38 cellular contexts compared by ENCODE assay signal in genomic region chr18:78414302-78414701, GRCh38.
"Had no signal": no experiment of that assay in that cellular context is flagged by ENCODE, and none has a peak within 500 bp of the region (broad histone marks: within the 10 kb centered on the region; RNA-seq: fewer than 3 reads in every experiment).

No MANE protein-coding gene starts in this region.

- H3K36me3 ChIP-seq: adrenal gland, ascending aorta, brain microvascular endothelial cell, breast epithelium, cardiac muscle cell had no signal

- H3K4me3 ChIP-seq: adrenal gland, ascending aorta, body of pancreas, breast epithelium, cardiac muscle cell had no signal

- H3K4me3 Mint-ChIP-seq: activated naive CD4-positive, alpha-beta T cell treated with anti-CD3 and anti-CD28 coated beads for 36 hours; activated naive CD4-positive, alpha-beta T cell treated with anti-CD3 and anti-CD28 coated beads, Interleukin-2, amount 10 ng/mL, durations not matched to agents 7 days and 5 days; activated naive CD4-positive, alpha-beta T cell treated with anti-CD3 and anti-CD28 coated beads, Interleukin-2, amount 50 U/mL, for 24 hours; activated naive CD8-positive, alpha-beta T cell; activated naive CD8-positive, alpha-beta T cell treated with anti-CD3 and anti-CD28 coated beads for 36 hours; activated naive CD8-positive, alpha-beta T cell treated with anti-CD3 and anti-CD28 coated beads, Interleukin-2, amount 10 ng/mL, durations not matched to agents 7 days and 5 days; activated naive CD8-positive, alpha-beta T cell treated with anti-CD3 and anti-CD28 coated beads, Interleukin-2, amount 50 U/mL, for 24 hours; activated T-cell treated with anti-CD3 and anti-CD28 coated beads, Interleukin-2, amount 50 U/mL, for 24 hours; activated T-cell treated with anti-CD3 and anti-CD28 coated beads, Interleukin-2, amount 50 U/mL, for 4 hours; activated T-cell treated with anti-CD3 and anti-CD28 coated beads, Interleukin-2, amount 50 U/mL, for 72 hours; activated T-helper 1 cell treated with anti-CD3 and anti-CD28 coated beads, Interleukin-12 subunit alpha, Interleukin-12 subunit beta, Interleukin-2, Interleukin-4 antibody, amounts not matched to agents 30 ng/mL and 10 ng/mL and 1 ng/mL, durations not matched to agents 14 hours and 24 hours and 36 hours; activated T-helper 17 cell treated with anti-CD3 and anti-CD28 coated beads, Interleukin-2, amount 50 U/mL, for 72 hours; brain; central memory CD8-positive, alpha-beta T cell had no signal

- H3K36me3 Mint-ChIP-seq: activated naive CD4-positive, alpha-beta T cell treated with anti-CD3 and anti-CD28 coated beads, Interleukin-2, amount 10 ng/mL, durations not matched to agents 7 days and 5 days; activated naive CD4-positive, alpha-beta T cell treated with anti-CD3 and anti-CD28 coated beads, Interleukin-2, amount 50 U/mL, for 24 hours; activated naive CD4-positive, alpha-beta T cell treated with anti-CD3 and anti-CD28 coated beads, Interleukin-2, amount 50 U/mL, for 72 hours; activated naive CD8-positive, alpha-beta T cell; activated naive CD8-positive, alpha-beta T cell treated with anti-CD3 and anti-CD28 coated beads for 36 hours; activated naive CD8-positive, alpha-beta T cell treated with anti-CD3 and anti-CD28 coated beads, Interleukin-2, amount 10 ng/mL, durations not matched to agents 7 days and 5 days; brain had no signal

- H3K9me3 ChIP-seq: adrenal gland, ascending aorta, body of pancreas, breast epithelium had no signal

- ATAC-seq: activated naive CD4-positive, alpha-beta T cell treated with anti-CD3 and anti-CD28 coated beads, Interleukin-2, amount 50 U/mL, for 72 hours; activated naive CD8-positive, alpha-beta T cell treated with anti-CD3 and anti-CD28 coated beads, Interleukin-2, amount 50 U/mL, for 24 hours; activated T-cell treated with anti-CD3 and anti-CD28 coated beads, Interleukin-2, amount 50 U/mL, for 4 hours; activated T-cell treated with anti-CD3 and anti-CD28 coated beads, Interleukin-2, amount 50 U/mL, for 72 hours; activated T-helper 17 cell treated with anti-CD3 and anti-CD28 coated beads, Interleukin-2, amount 50 U/mL, for 72 hours; body of pancreas had no signal

- H3K27ac Mint-ChIP-seq: activated naive CD4-positive, alpha-beta T cell treated with anti-CD3 and anti-CD28 coated beads for 36 hours; activated naive CD4-positive, alpha-beta T cell treated with anti-CD3 and anti-CD28 coated beads, Interleukin-2, amount 10 ng/mL, durations not matched to agents 7 days and 5 days; activated naive CD4-positive, alpha-beta T cell treated with anti-CD3 and anti-CD28 coated beads, Interleukin-2, amount 50 U/mL, for 24 hours; activated naive CD8-positive, alpha-beta T cell; activated naive CD8-positive, alpha-beta T cell treated with anti-CD3 and anti-CD28 coated beads for 36 hours; activated naive CD8-positive, alpha-beta T cell treated with anti-CD3 and anti-CD28 coated beads, Interleukin-2, amount 10 ng/mL, durations not matched to agents 7 days and 5 days; activated naive CD8-positive, alpha-beta T cell treated with anti-CD3 and anti-CD28 coated beads, Interleukin-2, amount 50 U/mL, for 24 hours; activated T-cell treated with anti-CD3 and anti-CD28 coated beads, Interleukin-2, amount 50 U/mL, for 24 hours; activated T-cell treated with anti-CD3 and anti-CD28 coated beads, Interleukin-2, amount 50 U/mL, for 72 hours; activated T-helper 1 cell treated with anti-CD3 and anti-CD28 coated beads, Interleukin-12 subunit alpha, Interleukin-12 subunit beta, Interleukin-2, Interleukin-4 antibody, amounts not matched to agents 30 ng/mL and 10 ng/mL and 1 ng/mL, durations not matched to agents 14 hours and 24 hours and 36 hours; activated T-helper 17 cell treated with anti-CD3 and anti-CD28 coated beads, Interleukin-2, amount 50 U/mL, for 72 hours; activated T-helper 2 cell treated with anti-CD3 and anti-CD28 coated beads, Interferon-gamma antibody, Interleukin-2, Interleukin-4, amounts not matched to agents 10 μg/mL and 5 μg/mL and 100 μg/mL, durations not matched to agents 14 hours and 24 hours and 36 hours; brain had no signal

- H3K27me3 Mint-ChIP-seq: activated naive CD4-positive, alpha-beta T cell treated with anti-CD3 and anti-CD28 coated beads, Interleukin-2, amount 10 ng/mL, durations not matched to agents 7 days and 5 days; activated naive CD4-positive, alpha-beta T cell treated with anti-CD3 and anti-CD28 coated beads, Interleukin-2, amount 50 U/mL, for 24 hours; activated naive CD8-positive, alpha-beta T cell treated with anti-CD3 and anti-CD28 coated beads, Interleukin-2, amount 10 ng/mL, durations not matched to agents 7 days and 5 days; activated naive CD8-positive, alpha-beta T cell treated with anti-CD3 and anti-CD28 coated beads, Interleukin-2, amount 50 U/mL, for 24 hours; activated T-cell treated with anti-CD3 and anti-CD28 coated beads, Interleukin-2, amount 50 U/mL, for 24 hours had no signal

- H3K4me1 Mint-ChIP-seq: activated naive CD4-positive, alpha-beta T cell treated with anti-CD3 and anti-CD28 coated beads, Interleukin-2, amount 10 ng/mL, durations not matched to agents 7 days and 5 days; activated naive CD4-positive, alpha-beta T cell treated with anti-CD3 and anti-CD28 coated beads, Interleukin-2, amount 50 U/mL, for 24 hours; activated naive CD8-positive, alpha-beta T cell treated with anti-CD3 and anti-CD28 coated beads for 36 hours; activated naive CD8-positive, alpha-beta T cell treated with anti-CD3 and anti-CD28 coated beads, Interleukin-2, amount 10 ng/mL, durations not matched to agents 7 days and 5 days; activated naive CD8-positive, alpha-beta T cell treated with anti-CD3 and anti-CD28 coated beads, Interleukin-2, amount 50 U/mL, for 24 hours; activated T-helper 17 cell treated with anti-CD3 and anti-CD28 coated beads, Interleukin-2, amount 50 U/mL, for 72 hours; central memory CD8-positive, alpha-beta T cell had no signal

- H3K27ac ChIP-seq: adrenal gland, ascending aorta, body of pancreas, brain microvascular endothelial cell, breast epithelium, cardiac muscle cell had no signal

- H3K4me1 ChIP-seq: adrenal gland, ascending aorta, body of pancreas, breast epithelium had no signal

- DNase-seq: activated effector memory CD4-positive, alpha-beta T cell treated with anti-CD3 and anti-CD28 coated beads, Interleukin-2, amount 50 U/mL, for 16 hours; activated effector memory CD4-positive, alpha-beta T cell treated with Interleukin-2 at 50 U/mL for 16 hours; activated gamma-delta T cell; activated gamma-delta T cell treated with Interleukin-2 at 50 U/mL for 16 hours; activated naive CD4-positive, alpha-beta T cell; activated naive CD4-positive, alpha-beta T cell treated with anti-CD3 and anti-CD28 coated beads for 36 hours; activated naive CD4-positive, alpha-beta T cell treated with anti-CD3 and anti-CD28 coated beads, Interleukin-2, amount 10 ng/mL, durations not matched to agents 7 days and 5 days; activated naive CD4-positive, alpha-beta T cell treated with anti-CD3 and anti-CD28 coated beads, Interleukin-2, amount 50 U/mL, for 16 hours; activated naive CD4-positive, alpha-beta T cell treated with Interleukin-2 at 50 U/mL for 16 hours; activated naive CD8-positive, alpha-beta T cell treated with anti-CD3 and anti-CD28 coated beads for 36 hours; activated naive CD8-positive, alpha-beta T cell treated with anti-CD3 and anti-CD28 coated beads, Interleukin-2, amount 10 ng/mL, durations not matched to agents 7 days and 5 days; activated naive CD8-positive, alpha-beta T cell treated with anti-CD3 and anti-CD28 coated beads, Interleukin-2, amount 50 U/mL, for 24 hours; activated T-cell treated with anti-CD3 and anti-CD28 coated beads, Interleukin-2, amount 50 U/mL, for 1 hour; activated T-cell treated with anti-CD3 and anti-CD28 coated beads, Interleukin-2, amount 50 U/mL, for 24 hours; activated T-cell treated with anti-CD3 and anti-CD28 coated beads, Interleukin-2, amount 50 U/mL, for 4 hours; activated T-cell treated with anti-CD3 and anti-CD28 coated beads, Interleukin-2, amount 50 U/mL, for 48 hours; activated T-cell treated with anti-CD3 and anti-CD28 coated beads, Interleukin-2, amount 50 U/mL, for 72 hours; adrenal gland; amniotic stem cell; amygdala; anterior cingulate cortex; aorta; body of pancreas; brain microvascular endothelial cell; caudate nucleus; central memory CD4-positive, alpha-beta T cell; cerebellar nuclear complex had no signal

- H3K27me3 ChIP-seq: adrenal gland, ascending aorta, body of pancreas, brain microvascular endothelial cell, breast epithelium, cardiac muscle cell had no signal

- H3K9me3 Mint-ChIP-seq: activated naive CD4-positive, alpha-beta T cell treated with anti-CD3 and anti-CD28 coated beads for 36 hours; activated naive CD4-positive, alpha-beta T cell treated with anti-CD3 and anti-CD28 coated beads, Interleukin-2, amount 10 ng/mL, durations not matched to agents 7 days and 5 days; activated naive CD4-positive, alpha-beta T cell treated with anti-CD3 and anti-CD28 coated beads, Interleukin-2, amount 50 U/mL, for 24 hours; activated naive CD4-positive, alpha-beta T cell treated with anti-CD3 and anti-CD28 coated beads, Interleukin-2, amount 50 U/mL, for 72 hours; activated naive CD8-positive, alpha-beta T cell treated with anti-CD3 and anti-CD28 coated beads for 36 hours; activated naive CD8-positive, alpha-beta T cell treated with anti-CD3 and anti-CD28 coated beads, Interleukin-2, amount 10 ng/mL, durations not matched to agents 7 days and 5 days; activated naive CD8-positive, alpha-beta T cell treated with anti-CD3 and anti-CD28 coated beads, Interleukin-2, amount 50 U/mL, for 24 hours; activated T-cell treated with anti-CD3 and anti-CD28 coated beads, Interleukin-2, amount 50 U/mL, for 24 hours; activated T-cell treated with anti-CD3 and anti-CD28 coated beads, Interleukin-2, amount 50 U/mL, for 4 hours; activated T-cell treated with anti-CD3 and anti-CD28 coated beads, Interleukin-2, amount 50 U/mL, for 72 hours; activated T-helper 1 cell treated with anti-CD3 and anti-CD28 coated beads, Interleukin-12 subunit alpha, Interleukin-12 subunit beta, Interleukin-2, Interleukin-4 antibody, amounts not matched to agents 30 ng/mL and 10 ng/mL and 1 ng/mL, durations not matched to agents 14 hours and 24 hours and 36 hours; activated T-helper 17 cell treated with anti-CD3 and anti-CD28 coated beads, Interleukin-2, amount 50 U/mL, for 72 hours; activated T-helper 2 cell treated with anti-CD3 and anti-CD28 coated beads, Interferon-gamma antibody, Interleukin-2, Interleukin-4, amounts not matched to agents 10 μg/mL and 5 μg/mL and 100 μg/mL, durations not matched to agents 14 hours and 24 hours and 36 hours; central memory CD8-positive, alpha-beta T cell had no signal
